ENCODE assay signal across 8 cellular contexts in the genomic region with DNA sequence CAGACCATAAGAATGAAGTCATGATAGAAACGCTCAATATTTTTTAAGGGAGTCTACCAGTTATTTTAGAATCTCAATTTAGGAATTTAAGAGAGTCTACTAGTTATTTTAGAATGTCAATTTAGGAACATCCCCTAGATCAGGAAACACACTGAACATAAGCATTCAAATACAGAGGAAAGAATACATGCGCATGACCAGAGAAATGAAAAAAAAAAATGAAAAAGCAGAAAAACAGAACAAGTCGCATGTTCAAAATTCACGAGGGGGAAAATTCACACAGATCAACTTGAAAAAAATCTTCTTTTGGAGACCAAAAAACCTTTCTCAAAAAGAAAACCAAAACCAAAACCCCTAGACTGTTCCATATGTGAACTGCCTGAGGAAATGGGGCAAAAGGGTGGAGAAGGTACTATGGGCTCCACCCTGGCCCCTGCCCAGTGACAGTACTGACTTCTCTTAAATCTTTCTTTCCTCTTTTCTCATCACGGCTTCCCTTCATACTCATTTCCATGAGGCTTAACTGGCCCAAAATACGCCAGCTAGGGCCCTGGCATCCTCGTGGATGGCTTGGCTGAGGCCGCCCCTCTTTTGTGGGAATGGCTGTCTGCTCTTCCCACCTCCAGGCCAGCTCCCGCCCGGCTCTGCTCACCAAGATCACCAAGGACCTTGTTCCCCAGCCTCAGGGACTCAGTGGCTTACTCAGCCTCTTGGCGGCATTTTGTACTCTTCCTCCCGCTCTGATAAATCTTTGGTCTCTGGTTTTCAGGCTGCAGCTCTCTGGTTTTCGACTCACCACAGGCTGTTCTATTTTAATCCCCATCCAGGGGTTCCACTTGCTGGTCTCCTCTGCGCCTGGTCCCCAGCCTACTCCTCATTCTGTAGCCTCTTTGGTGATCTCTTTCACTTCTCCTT. TPM values are rescaled to one million over a fixed set of nuclear protein-coding genes. Genes with fewer than 3 reads are reported as not detected.
DNase-seq lines count a peak whose midpoint lies in the region; ATAC-seq and TF ChIP-seq lines count a peak whose summit lies in the region.

No MANE protein-coding gene starts in this region.

- no peak overlapping the region; the same call in 1 of the 2 replicates for H3K4me2 ChIP-seq in OCI-LY1 (ENCODE audit: low read length)

- H3F3A ChIP-seq in OCI-LY1 (ENCODE audit: insufficient read depth, low read length): no peaks in the 10 kb centered on the region

- POLR2A ChIA-PET in HEK293 (lab: Yijun Ruan, JAX): interaction anchor here (0.5 to 2.6 kb wide), 2 partner anchors 10 to 16 kb away, joined by 5 to 9 read pairs; no protein-coding TSS in a partner anchor

- H3K4me1 Mint-ChIP-seq in stimulated activated naive CD8-positive, alpha-beta T cell treated with anti-CD3 and anti-CD28 coated beads, Interleukin-15, amount 100 ng/mL, for 72 hours: peaks cover 70% of the 10 kb centered on the region

- CTCF ChIA-PET in HEK293 (lab: Yijun Ruan, JAX): no interaction called here

- H3K9me3 Mint-ChIP-seq in stimulated activated naive CD8-positive, alpha-beta T cell treated with anti-CD3 and anti-CD28 coated beads, Interleukin-15, amount 100 ng/mL, for 72 hours: no peaks in the 10 kb centered on the region

- DNase-seq in fibroblast of villous mesenchyme (ENCODE audit: low read depth): no peak
- no peak for DNase-seq in stimulated activated naive CD8-positive, alpha-beta T cell treated with anti-CD3 and anti-CD28 coated beads, Interleukin-15, amount 100 ng/mL, for 72 hours
- DNase-seq in NCI-H345 (lab: John Stamatoyannopoulos, UW): no peak
- no peak for DNase-seq in NCI-H2171 treated with DMSO at 0.1 percent for 48 hours (lab: John Stamatoyannopoulos, UW)
- no peak for DNase-seq in LoVo (ENCODE audit: low spot score)

- ATAC-seq in GM18520 (IDR thresholded peaks at IDR 0.05; ENCODE audit: unreplicated experiment): peak; percentile 52
- peak; percentile 78 for ATAC-seq in stimulated activated naive CD8-positive, alpha-beta T cell treated with anti-CD3 and anti-CD28 coated beads, Interleukin-15, amount 100 ng/mL, for 72 hours

- peaks cover 82% of the 10 kb centered on the region for H3K79me2 ChIP-seq in OCI-LY1 (ENCODE audit: insufficient read depth, low read length)

- H3K4me3 Mint-ChIP-seq in stimulated activated naive CD8-positive, alpha-beta T cell treated with anti-CD3 and anti-CD28 coated beads, Interleukin-15, amount 100 ng/mL, for 72 hours: peak overlapping the region; percentile 85 to 86

- no peaks in the 10 kb centered on the region for H4K20me1 ChIP-seq in OCI-LY1 (ENCODE audit: insufficient read depth, low read length)

- H3K36me3 ChIP-seq in HEK293 (ENCODE audit: control insufficient read depth in 2 of 2, insufficient read depth in 1 of 2, low read length in 2 of 2) (no peaks in the 10 kb centered on the region; a peak in 1 of 3 replicates), OCI-LY1 (ENCODE audit: insufficient read depth, low read length) (peaks cover 5% of the 10 kb centered on the region)

- H3K4me1 ChIP-seq in HEK293 (ENCODE audit: control insufficient read depth, insufficient read depth, low read length) (peaks cover under 1% of the 10 kb centered on the region; the same call in 1 of the 2 replicates), OCI-LY1 (ENCODE audit: insufficient read depth, low read length, severe bottlenecking) (peaks cover 23% of the 10 kb centered on the region)

- H2AFZ ChIP-seq in OCI-LY1 (ENCODE audit: low read length): no peak overlapping the region

- TF ChIP-seq CTCF in HEK293 (tag by site-specific recombination; IDR thresholded peaks at IDR 0.05) (no peak), OCI-LY1 (IDR thresholded peaks at IDR 0.05; ENCODE audit: low read length) (no peak), fibroblast of villous mesenchyme (IDR thresholded peaks at IDR 0.05; ENCODE audit: insufficient read depth, low read depth, low read length) (no peak)

- H3K27me3 ChIP-seq in OCI-LY1 (ENCODE audit: insufficient read depth, low read length): no peaks in the 10 kb centered on the region

- H3K9me3 ChIP-seq in HEK293 (ENCODE audit: control insufficient read depth, insufficient read depth, low read depth, low read length) (no peaks in the 10 kb centered on the region), OCI-LY1 (ENCODE audit: low read length) (no peaks in the 10 kb centered on the region; the same call in 1 of the 2 replicates)

- H3K27me3 Mint-ChIP-seq in stimulated activated naive CD8-positive, alpha-beta T cell treated with anti-CD3 and anti-CD28 coated beads, Interleukin-15, amount 100 ng/mL, for 72 hours: no peaks in the 10 kb centered on the region

- no peaks in the 10 kb centered on the region for H3K9me2 ChIP-seq in OCI-LY1 (ENCODE audit: low read depth, low read length)

- H3K4me3 ChIP-seq in HEK293 (ENCODE audit: low read depth, low read length): no peak overlapping the region
- no peak overlapping the region for H3K4me3 ChIP-seq in OCI-LY1 (ENCODE audit: low read depth, low read length, poor library complexity, severe bottlenecking)
- peak overlapping the region; percentile 29 for H3K4me3 ChIP-seq in fibroblast of villous mesenchyme (ENCODE audit: low read depth, low read length)

- H3K27ac ChIP-seq in HEK293 (ENCODE audit: extremely low read depth, low read depth, low read length): no peak overlapping the region
- H3K27ac ChIP-seq in OCI-LY1 (ENCODE audit: low read depth, low read length, poor library complexity, severe bottlenecking): peak overlapping the region; percentile 10

- peak overlapping the region; percentile 97 to 99 for H3K27ac Mint-ChIP-seq in stimulated activated naive CD8-positive, alpha-beta T cell treated with anti-CD3 and anti-CD28 coated beads, Interleukin-15, amount 100 ng/mL, for 72 hours

- no peak overlapping the region for H3K9ac ChIP-seq in OCI-LY1 (ENCODE audit: low read length)

TF ChIP-seq in HEK293, 187 proteins besides CTCF, POLR2A, EP300 and RAD21:
- peak; percentile 83 for TF ChIP-seq ZNF341 (tag by site-specific recombination; IDR thresholded peaks at IDR 0.05; ENCODE audit: low read depth)
- TF ChIP-seq KLF1 (tag by site-specific recombination; IDR thresholded peaks at IDR 0.05): peak; percentile 39; the same call in 1 of the 2 replicates
- TF ChIP-seq, protein P1, sequence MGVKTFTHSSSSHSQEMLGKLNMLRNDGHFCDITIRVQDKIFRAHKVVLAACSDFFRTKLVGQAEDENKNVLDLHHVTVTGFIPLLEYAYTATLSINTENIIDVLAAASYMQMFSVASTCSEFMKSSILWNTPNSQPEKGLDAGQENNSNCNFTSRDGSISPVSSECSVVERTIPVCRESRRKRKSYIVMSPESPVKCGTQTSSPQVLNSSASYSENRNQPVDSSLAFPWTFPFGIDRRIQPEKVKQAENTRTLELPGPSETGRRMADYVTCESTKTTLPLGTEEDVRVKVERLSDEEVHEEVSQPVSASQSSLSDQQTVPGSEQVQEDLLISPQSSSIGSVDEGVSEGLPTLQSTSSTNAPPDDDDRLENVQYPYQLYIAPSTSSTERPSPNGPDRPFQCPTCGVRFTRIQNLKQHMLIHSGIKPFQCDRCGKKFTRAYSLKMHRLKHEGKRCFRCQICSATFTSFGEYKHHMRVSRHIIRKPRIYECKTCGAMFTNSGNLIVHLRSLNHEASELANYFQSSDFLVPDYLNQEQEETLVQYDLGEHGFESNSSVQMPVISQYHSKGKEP (tag by site-specific recombination; IDR thresholded peaks at IDR 0.05): no peak

RNA-seq across cellular contexts. Expression of a gene that starts 11.2 kb away (rescaled TPM):
- total RNA-seq in fibroblast of villous mesenchyme: 8.7 and 10.8 TPM in 2 replicates
